In the genomic region with DNA sequence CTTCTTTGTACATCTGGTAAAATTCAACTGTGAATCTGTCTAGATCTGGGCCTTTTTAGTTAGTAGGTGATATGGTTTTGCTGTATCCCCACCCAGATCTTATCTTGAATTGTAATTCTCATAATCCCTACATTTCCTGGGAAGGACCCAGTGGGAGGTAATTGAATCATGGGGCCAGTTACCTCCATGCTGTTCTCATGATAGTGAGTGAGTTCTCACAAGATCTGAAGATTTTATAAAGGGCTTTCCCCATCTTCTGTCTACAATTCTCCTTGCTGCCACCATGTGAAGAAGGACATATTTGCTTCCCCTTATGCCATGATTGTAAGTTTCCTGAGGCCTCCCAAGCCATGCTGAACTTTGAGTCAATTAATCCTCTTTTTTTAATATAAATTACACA, we compare ENCODE assay signal across 1 cellular context.
TF ChIP-seq lines count a peak whose summit lies in the region.

No MANE protein-coding gene starts in this region.

TF ChIP-seq in WTC11, 78 proteins besides CTCF, POLR2A, EP300 and RAD21 (continued from another document):
- TF ChIP-seq ZNF532 (CRISPR knock-in tag; IDR thresholded peaks at IDR 0.05; ENCODE audit: borderline replicate concordance) = 0 out of 2 replicates have a peak, but pooled peaks have one; percentile 20
- TF ChIP-seq, protein P1, sequence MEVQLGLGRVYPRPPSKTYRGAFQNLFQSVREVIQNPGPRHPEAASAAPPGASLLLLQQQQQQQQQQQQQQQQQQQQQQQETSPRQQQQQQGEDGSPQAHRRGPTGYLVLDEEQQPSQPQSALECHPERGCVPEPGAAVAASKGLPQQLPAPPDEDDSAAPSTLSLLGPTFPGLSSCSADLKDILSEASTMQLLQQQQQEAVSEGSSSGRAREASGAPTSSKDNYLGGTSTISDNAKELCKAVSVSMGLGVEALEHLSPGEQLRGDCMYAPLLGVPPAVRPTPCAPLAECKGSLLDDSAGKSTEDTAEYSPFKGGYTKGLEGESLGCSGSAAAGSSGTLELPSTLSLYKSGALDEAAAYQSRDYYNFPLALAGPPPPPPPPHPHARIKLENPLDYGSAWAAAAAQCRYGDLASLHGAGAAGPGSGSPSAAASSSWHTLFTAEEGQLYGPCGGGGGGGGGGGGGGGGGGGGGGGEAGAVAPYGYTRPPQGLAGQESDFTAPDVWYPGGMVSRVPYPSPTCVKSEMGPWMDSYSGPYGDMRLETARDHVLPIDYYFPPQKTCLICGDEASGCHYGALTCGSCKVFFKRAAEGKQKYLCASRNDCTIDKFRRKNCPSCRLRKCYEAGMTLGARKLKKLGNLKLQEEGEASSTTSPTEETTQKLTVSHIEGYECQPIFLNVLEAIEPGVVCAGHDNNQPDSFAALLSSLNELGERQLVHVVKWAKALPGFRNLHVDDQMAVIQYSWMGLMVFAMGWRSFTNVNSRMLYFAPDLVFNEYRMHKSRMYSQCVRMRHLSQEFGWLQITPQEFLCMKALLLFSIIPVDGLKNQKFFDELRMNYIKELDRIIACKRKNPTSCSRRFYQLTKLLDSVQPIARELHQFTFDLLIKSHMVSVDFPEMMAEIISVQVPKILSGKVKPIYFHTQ (CRISPR knock-in tag; IDR thresholded peaks at IDR 0.05) = peak; percentile 50; the same call in 1 of the 2 replicates
- TF ChIP-seq, protein P2, sequence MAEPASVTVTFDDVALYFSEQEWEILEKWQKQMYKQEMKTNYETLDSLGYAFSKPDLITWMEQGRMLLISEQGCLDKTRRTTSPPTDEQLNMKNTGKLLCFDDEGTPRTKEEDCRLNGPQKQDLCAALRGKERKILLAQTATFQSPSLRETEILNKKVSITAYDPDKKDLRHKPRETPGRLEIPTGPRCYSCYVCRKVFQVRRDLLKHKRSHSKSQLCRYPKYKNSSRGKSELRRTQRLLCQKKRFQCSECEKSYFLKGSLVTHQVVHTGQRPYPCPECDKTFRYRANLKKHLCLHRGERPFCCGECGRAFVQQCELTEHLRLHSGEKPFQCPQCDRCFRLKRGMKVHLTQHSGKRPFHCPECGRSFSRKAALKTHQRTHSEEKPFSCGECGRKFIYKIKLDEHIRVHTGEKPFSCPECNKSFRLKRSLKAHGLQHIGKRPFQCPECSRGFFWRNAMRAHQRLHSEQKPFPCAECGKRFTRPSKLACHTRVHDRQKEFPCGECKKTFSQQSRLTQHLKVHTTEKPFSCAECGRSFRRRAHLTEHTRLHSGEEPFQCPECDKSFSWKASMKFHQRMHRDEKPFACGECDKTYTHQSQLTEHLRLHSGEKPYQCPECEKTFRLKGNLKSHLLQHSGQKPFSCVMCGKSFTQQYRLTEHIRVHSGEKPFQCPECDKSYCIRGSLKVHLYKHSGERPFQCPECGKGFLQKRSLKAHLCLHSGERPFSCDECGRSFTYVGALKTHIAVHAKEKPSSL (CRISPR knock-in tag; conservative IDR thresholded peaks at IDR 0.05) = peak; percentile 63; the same call in 1 of the 2 replicates
- TF ChIP-seq, protein P3, sequence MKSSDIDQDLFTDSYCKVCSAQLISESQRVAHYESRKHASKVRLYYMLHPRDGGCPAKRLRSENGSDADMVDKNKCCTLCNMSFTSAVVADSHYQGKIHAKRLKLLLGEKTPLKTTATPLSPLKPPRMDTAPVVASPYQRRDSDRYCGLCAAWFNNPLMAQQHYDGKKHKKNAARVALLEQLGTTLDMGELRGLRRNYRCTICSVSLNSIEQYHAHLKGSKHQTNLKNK (CRISPR knock-in tag; IDR thresholded peaks at IDR 0.05) = peak; percentile 7; the same call in 1 of the 2 replicates
